14 cellular contexts compared by ENCODE assay signal in the genomic region with DNA sequence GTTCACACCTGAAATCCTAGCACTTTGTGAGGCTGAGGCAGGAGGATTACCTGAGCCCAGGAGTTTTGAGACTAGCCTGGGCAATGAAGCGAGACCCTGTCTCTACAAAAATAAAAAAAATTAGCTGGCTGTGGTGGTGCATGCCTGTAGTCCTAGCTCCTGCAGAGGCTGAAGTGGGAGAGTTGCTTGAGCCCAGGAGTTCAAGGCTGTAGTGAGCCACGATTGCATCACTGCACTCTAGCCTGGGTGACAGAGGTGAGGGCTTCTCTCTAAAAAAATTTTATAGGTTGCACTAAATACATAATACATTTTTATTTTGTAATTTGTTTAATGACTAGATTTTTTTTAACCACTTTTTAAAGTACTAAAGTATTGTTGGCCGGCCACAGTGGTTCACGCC. TPM values are rescaled to one million over a fixed set of nuclear protein-coding genes. Genes with fewer than 3 reads are reported as not detected.
"Had no signal": no experiment of that assay in that cellular context is flagged by ENCODE, and none has a peak within 500 bp of the region (broad histone marks: within the 10 kb centered on the region; RNA-seq: fewer than 3 reads in every experiment).

No MANE protein-coding gene starts in this region.

- ATAC-seq: gastrocnemius medialis; heart left ventricle; left cardiac atrium; stimulated activated memory B cell treated with anti-CD40 and anti-IgM and Interleukin-4, amounts not matched to agents 10 μg/mL and 1 μg/mL and 100 μg/mL, for 72 hours had no signal

- H3K36me3 ChIP-seq: ovary had no signal

- H3K4me3 Mint-ChIP-seq: mesothelial cell of epicardium; stimulated activated memory B cell treated with anti-CD40 and anti-IgM and Interleukin-4, amounts not matched to agents 10 μg/mL and 1 μg/mL and 100 μg/mL, for 72 hours had no signal

- H3K27ac ChIP-seq: cardiac muscle cell, heart left ventricle, ovary, vagina had no signal

- H3K27me3 ChIP-seq: cardiac muscle cell, gastrocnemius medialis, heart left ventricle, ovary, tibial nerve, vagina had no signal

- H3K4me3 ChIP-seq: cardiac muscle cell, gastrocnemius medialis, heart left ventricle, lung, ovary, tibial nerve, vagina had no signal

- DNase-seq: erythroblast; gastrocnemius medialis; heart left ventricle; left cardiac atrium; ovary; stimulated activated CD4-positive, alpha-beta T cell treated with anti-CD3 and anti-CD28 coated beads, Interleukin-12 subunit alpha, Interleukin-12 subunit beta, amount 100 ng/mL, for 4 hours; stimulated activated CD4-positive, alpha-beta T cell treated with anti-CD3 and anti-CD28 coated beads, Interleukin-2, amount 100 ng/mL, for 24 hours had no signal

- H3K27ac Mint-ChIP-seq: activated T-helper 1 cell treated with anti-CD3 and anti-CD28 coated beads, Interleukin-12 subunit alpha, Interleukin-12 subunit beta, Interleukin-2, Interleukin-4 antibody, amounts not matched to agents 30 ng/mL and 10 ng/mL and 1 ng/mL, durations not matched to agents 14 hours and 24 hours and 36 hours; mesothelial cell of epicardium had no signal

- H3K27me3 Mint-ChIP-seq: stimulated activated memory B cell treated with anti-CD40 and anti-IgM and Interleukin-4, amounts not matched to agents 10 μg/mL and 1 μg/mL and 100 μg/mL, for 72 hours had no signal

- H3K9me3 ChIP-seq: gastrocnemius medialis, heart left ventricle, ovary, tibial nerve, vagina had no signal

- H3K9me3 Mint-ChIP-seq: activated T-helper 1 cell treated with anti-CD3 and anti-CD28 coated beads, Interleukin-12 subunit alpha, Interleukin-12 subunit beta, Interleukin-2, Interleukin-4 antibody, amounts not matched to agents 30 ng/mL and 10 ng/mL and 1 ng/mL, durations not matched to agents 14 hours and 24 hours and 36 hours; mesothelial cell of epicardium; stimulated activated memory B cell treated with anti-CD40 and anti-IgM and Interleukin-4, amounts not matched to agents 10 μg/mL and 1 μg/mL and 100 μg/mL, for 72 hours had no signal

RNA-seq across cellular contexts. Expression of a gene that starts 27.0 kb away (rescaled TPM):
- total RNA-seq: cardiac muscle cell, vagina had no signal
- polyA plus RNA-seq: cardiac muscle cell had no signal
